8 cellular contexts compared by ENCODE assay signal in genomic region chr6:12291785-12292604, GRCh38. TPM values are rescaled to one million over a fixed set of nuclear protein-coding genes. Genes with fewer than 3 reads are reported as not detected.
DNase-seq lines count a peak whose midpoint lies in the region; TF ChIP-seq lines count a peak whose summit lies in the region.

No MANE protein-coding gene starts in this region.

- H3K27ac Mint-ChIP-seq in activated CD4-positive, alpha-beta T cell treated with anti-CD3 and anti-CD28 coated beads, Interleukin-2, amount 10 ng/mL, durations not matched to agents 7 days and 5 days = no peak overlapping the region

- no peak overlapping the region for H3K18ac ChIP-seq in neuronal stem cell (ENCODE audit: low read length)

- H4K20me1 ChIP-seq in OCI-LY7 (ENCODE audit: insufficient read depth, low read length) = no peaks in the 10 kb centered on the region

- peaks cover 20% of the 10 kb centered on the region for H3K4me1 Mint-ChIP-seq in activated CD4-positive, alpha-beta T cell treated with anti-CD3 and anti-CD28 coated beads, Interleukin-2, amount 10 ng/mL, durations not matched to agents 7 days and 5 days

- H3K79me1 ChIP-seq in neuronal stem cell (ENCODE audit: low read depth, low read length) = no peaks in the 10 kb centered on the region

- H3K36me3 ChIP-seq in esophagus squamous epithelium = peaks cover 0 to 12% (median 0%) of the 10 kb centered on the region in 3 donors
- no peaks in the 10 kb centered on the region for H3K36me3 ChIP-seq in neuronal stem cell (replicated peaks in 1 of 2; ENCODE audit: control insufficient read depth in 2 of 2, insufficient read depth in 2 of 2, low read length in 2 of 2)
- H3K36me3 ChIP-seq in vagina = no peaks in the 10 kb centered on the region
- no peaks in the 10 kb centered on the region for H3K36me3 ChIP-seq in OCI-LY7 (ENCODE audit: insufficient read depth, low read length)

- H3K4me3 ChIP-seq in esophagus squamous epithelium (peak overlapping the region; percentile 25 to 63 (median 52)), neuronal stem cell (ENCODE audit: low read length in 2 of 2) (peak overlapping the region in 1 of 2 donors; percentile 43), vagina (peak overlapping the region in 1 of 2 donors; percentile 45), OCI-LY7 (ENCODE audit: low read depth, low read length, poor library complexity, severe bottlenecking) (no peak overlapping the region)

- H4K8ac ChIP-seq in neuronal stem cell (ENCODE audit: low read depth, low read length) = no peak overlapping the region

- peaks cover 44% of the 10 kb centered on the region for H3K27me3 Mint-ChIP-seq in activated CD4-positive, alpha-beta T cell treated with anti-CD3 and anti-CD28 coated beads, Interleukin-2, amount 10 ng/mL, durations not matched to agents 7 days and 5 days

- no peaks in the 10 kb centered on the region for H3K79me2 ChIP-seq in OCI-LY7 (ENCODE audit: insufficient read depth, low read depth, low read length)

- H3K9me3 Mint-ChIP-seq in activated CD4-positive, alpha-beta T cell treated with anti-CD3 and anti-CD28 coated beads, Interleukin-2, amount 10 ng/mL, durations not matched to agents 7 days and 5 days = no peaks in the 10 kb centered on the region

- H2BK12ac ChIP-seq in neuronal stem cell (ENCODE audit: low read length) = peak overlapping the region; percentile 67

- H3K4me2 ChIP-seq in neuronal stem cell (ENCODE audit: insufficient read depth, low read length, poor library complexity, severe bottlenecking) (peak overlapping the region; percentile 52), OCI-LY7 (ENCODE audit: low read length) (no peak overlapping the region; the same call in 1 of the 2 replicates)

- DNase-seq in DMS53 treated with DMSO at 0.1 percent for 48 hours (lab: John Stamatoyannopoulos, UW; ENCODE audit: unreplicated experiment) = peak; percentile 58
- peak; percentile 7 for DNase-seq in NCI-H69 (lab: John Stamatoyannopoulos, UW)
- no peak for DNase-seq in esophagus squamous epithelium (lab: John Stamatoyannopoulos, UW)
- DNase-seq in neuronal stem cell (ENCODE audit: low spot score) = peak; percentile 27
- DNase-seq in epidermal melanocyte (ENCODE audit: insufficient read length, low spot score) = no peak
- DNase-seq in vagina (ENCODE audit: extremely low spot score in 2 of 2) = no peak
- no peak for DNase-seq in activated CD4-positive, alpha-beta T cell treated with anti-CD3 and anti-CD28 coated beads, Interleukin-2, amount 10 ng/mL, durations not matched to agents 7 days and 5 days
- DNase-seq in OCI-LY7 (ENCODE audit: low spot score) = no peak

- no peaks in the 10 kb centered on the region for H3K36me3 Mint-ChIP-seq in activated CD4-positive, alpha-beta T cell treated with anti-CD3 and anti-CD28 coated beads, Interleukin-2, amount 10 ng/mL, durations not matched to agents 7 days and 5 days (ENCODE audit: low read depth)

- H3K27ac ChIP-seq in esophagus squamous epithelium (peak overlapping the region in 3 of 4 donors; percentile 60 to 75 (median 72)), neuronal stem cell (replicated peaks; ENCODE audit: low read length) (no peak overlapping the region), vagina (no peak overlapping the region), OCI-LY7 (ENCODE audit: low read depth, low read length, poor library complexity, severe bottlenecking) (no peak overlapping the region)

- no peak overlapping the region for H4K91ac ChIP-seq in neuronal stem cell (ENCODE audit: low read depth, low read length, poor library complexity)

- POLR2A ChIA-PET in activated CD4-positive, alpha-beta T cell treated with anti-CD3 and anti-CD28 coated beads, Interleukin-2, amount 10 ng/mL, durations not matched to agents 7 days and 5 days (lab: Charles Lee) = no interaction called here
- POLR2A ChIA-PET in OCI-LY7 (lab: Charles Lee) = no interaction called here

- no peaks in the 10 kb centered on the region for H3K9me3 ChIP-seq in esophagus squamous epithelium
- H3K9me3 ChIP-seq in neuronal stem cell (replicated peaks in 1 of 2; ENCODE audit: control insufficient read depth in 2 of 2, insufficient read depth in 1 of 2, low read depth in 1 of 2, low read length in 2 of 2) = no peaks in the 10 kb centered on the region
- H3K9me3 ChIP-seq in vagina = no peaks in the 10 kb centered on the region
- no peaks in the 10 kb centered on the region for H3K9me3 ChIP-seq in OCI-LY7 (ENCODE audit: low read length)

- H2BK15ac ChIP-seq in neuronal stem cell (ENCODE audit: low read length) = no peak overlapping the region

- no peak overlapping the region for H2AFZ ChIP-seq in neuronal stem cell (ENCODE audit: low read length)
- no peak overlapping the region for H2AFZ ChIP-seq in OCI-LY7 (ENCODE audit: low read length)

- H2AK5ac ChIP-seq in neuronal stem cell (ENCODE audit: low read depth, low read length) = no peak overlapping the region

- intact Hi-C loops in esophagus squamous epithelium (cut with DNase I) = no loop called here
- intact Hi-C loops in vagina (cut with DNase I) = loop anchor here (10.0 kb wide), 1 partner anchor 313 kb away; no protein-coding TSS in a partner anchor
- intact Hi-C loops in OCI-LY7 (cut with micrococcal nuclease; ENCODE audit: unreplicated experiment) = no loop called here

- no peak overlapping the region for H2BK120ac ChIP-seq in neuronal stem cell (ENCODE audit: low read depth, low read length)

- H3K4ac ChIP-seq in neuronal stem cell (ENCODE audit: low read length) = no peak overlapping the region

- no peak overlapping the region for H2BK5ac ChIP-seq in neuronal stem cell (ENCODE audit: low read length)

- no TSS peak for BruUV-seq in OCI-LY7 (replicated peaks; lab: Mats Ljungman, UMichigan)

- no peaks in the 10 kb centered on the region for H3K9me2 ChIP-seq in OCI-LY7 (ENCODE audit: insufficient read depth, low read length)

- WGBS in esophagus squamous epithelium, 2 donors = 24 to 46% methylated on average over 12 to 14 of the region's 15 CpGs
- WGBS in neuronal stem cell (ENCODE audit: extremely low coverage in 2 of 2, insufficient read length in 2 of 2, insufficient replicate concordance in 1 of 2), 2 donors = no CpG with 5 or more reads among the region's 15 CpGs

- CTCF ChIA-PET in activated CD4-positive, alpha-beta T cell treated with anti-CD3 and anti-CD28 coated beads, Interleukin-2, amount 10 ng/mL, durations not matched to agents 7 days and 5 days (lab: Charles Lee) = interaction anchor here (1.0 to 3.4 kb wide), 2 partner anchors 8 to 636 kb away, joined by 3 to 23 read pairs; no protein-coding TSS in a partner anchor
- CTCF ChIA-PET in OCI-LY7 (lab: Charles Lee; ENCODE audit: unreplicated experiment) = no interaction called here

- H3K14ac ChIP-seq in neuronal stem cell (ENCODE audit: low read length) = no peak overlapping the region

- peaks cover 5 to 83% (median 8%) of the 10 kb centered on the region in 3 donors for H3K4me1 ChIP-seq in esophagus squamous epithelium
- H3K4me1 ChIP-seq in neuronal stem cell (ENCODE audit: control insufficient read depth in 2 of 2, insufficient read depth in 1 of 2, low read depth in 1 of 2, low read length in 2 of 2) = peaks cover 5 to 11% of the 10 kb centered on the region in 2 donors
- H3K4me1 ChIP-seq in vagina = peaks cover 23% of the 10 kb centered on the region
- no peaks in the 10 kb centered on the region for H3K4me1 ChIP-seq in OCI-LY7 (ENCODE audit: insufficient read depth, low read length, poor library complexity, severe bottlenecking)

- no peak overlapping the region for H3K4me3 Mint-ChIP-seq in activated CD4-positive, alpha-beta T cell treated with anti-CD3 and anti-CD28 coated beads, Interleukin-2, amount 10 ng/mL, durations not matched to agents 7 days and 5 days

- H3K27me3 ChIP-seq in esophagus squamous epithelium = peaks cover 0 to 19% (median 0%) of the 10 kb centered on the region in 4 donors
- H3K27me3 ChIP-seq in neuronal stem cell (ENCODE audit: control insufficient read depth in 3 of 3, insufficient read depth in 3 of 3, low read depth in 1 of 3, low read length in 3 of 3) = peaks cover 0 to 45% (median 0%) of the 10 kb centered on the region in 3 experiments
- no peaks in the 10 kb centered on the region for H3K27me3 ChIP-seq in vagina

- H3K23ac ChIP-seq in neuronal stem cell (ENCODE audit: low read depth, low read length, poor library complexity) = no peak overlapping the region

- TF ChIP-seq POLR2A in esophagus squamous epithelium (IDR thresholded peaks at IDR 0.05) (no peak), vagina (IDR thresholded peaks at IDR 0.05) (no peak)

- no peak overlapping the region for H3K9ac ChIP-seq in neuronal stem cell (ENCODE audit: low read depth, low read length, poor library complexity)

- TF ChIP-seq CTCF in esophagus squamous epithelium (IDR thresholded peaks at IDR 0.05) (peak in 2 of 6 experiments; percentile 15 to 36), vagina (IDR thresholded peaks at IDR 0.05) (no peak), OCI-LY7 (conservative IDR thresholded peaks at IDR 0.05; ENCODE audit: low read length) (no peak)

RNA-seq across cellular contexts. Expression of gene EDN1, which starts 1.8 kb away (rescaled TPM):
- total RNA-seq in esophagus squamous epithelium (10 to 100 TPM in 1 of 4 donors, 1 to 10 TPM in 3; 3.0 to 11.8 (median 5.9) TPM), vagina (7.1 TPM), OCI-LY7 (2022) (not detected in 2 replicates)
- 0.75 TPM for polyA plus RNA-seq in neuronal stem cell (2013, experiment 1 of 2)
- 0.87 TPM for polyA plus RNA-seq in neuronal stem cell (2013, experiment 2 of 2)
- under 1 TPM in 1 of 2 experiments, not detected in 1; 0.10 TPM for total RNA-seq in activated CD4-positive, alpha-beta T cell treated with anti-CD3 and anti-CD28 coated beads, Interleukin-2, amount 10 ng/mL, durations not matched to agents 7 days and 5 days
- total RNA-seq in OCI-LY7 (2014; rRNA removed; shearing (Covaris generic)) = not detected in 2 replicates

Comparison
In these comparisons a context has a peak if more than half of its experiments do, and no peak if none do; other contexts are left out.
1. DNase-seq: peak in DMS53 treated with DMSO at 0.1 percent for 48 hours (single experiment), NCI-H69 (single experiment) and neuronal stem cell (single experiment); none in esophagus squamous epithelium (single experiment), epidermal melanocyte (single experiment), vagina (0 of 2), activated CD4-positive, alpha-beta T cell treated with anti-CD3 and anti-CD28 coated beads, Interleukin-2, amount 10 ng/mL, durations not matched to agents 7 days and 5 days (single experiment) and OCI-LY7 (single experiment).
2. H3K27ac ChIP-seq: peak in esophagus squamous epithelium (3 of 4); none in neuronal stem cell (single experiment), vagina (single experiment) and OCI-LY7 (single experiment).